1 cellular context compared by ENCODE assay signal in genomic region chr4:8261851-8262535, GRCh38.
TF ChIP-seq lines count a peak whose summit lies in the region.

No MANE protein-coding gene starts in this region.

TF ChIP-seq in IMR-90, 13 proteins besides CTCF, POLR2A, EP300 and RAD21 (continued from another document):
- TF ChIP-seq ELK1 (IDR thresholded peaks at IDR 0.05; ENCODE audit: borderline replicate concordance, low read depth, low read length) = no peak
